Comparison of ENCODE assay signal across 8 cellular contexts in genomic region chr4:183571350-183572076, GRCh38.
A peak's percentile ranks its signal among the peaks of the same experiment; 100 is the strongest.
DNase-seq lines count a peak whose midpoint lies in the region; ATAC-seq and TF ChIP-seq lines count a peak whose summit lies in the region.

No MANE protein-coding gene starts in this region.

- H3K36me3 Mint-ChIP-seq in WTC11 = no peaks in the 10 kb centered on the region

- CTCF ChIA-PET in WTC11 (lab: Charles Lee) = interaction anchor here (1.0 to 1.1 kb wide), 2 partner anchors 28 to 29 kb away, joined by 3 read pairs; no protein-coding TSS in a partner anchor

- peaks cover 4% of the 10 kb centered on the region for H3K4me1 Mint-ChIP-seq in WTC11

- H3K27ac Mint-ChIP-seq in WTC11 = no peak overlapping the region

- DNase-seq in Caki2 (ENCODE audit: low read depth) (peak; percentile 29), NCI-H1092 (lab: John Stamatoyannopoulos, UW) (peak; percentile 71), WTC11 (ENCODE audit: low spot score) (no peak), left lobe of liver (ENCODE audit: low spot score) (no peak)
- DNase-seq in activated CD8-positive, alpha-beta memory T cell treated with anti-CD3 and anti-CD28 coated beads for 24 hours = no peak
- DNase-seq in activated naive CD4-positive, alpha-beta T cell (lab: John Stamatoyannopoulos, UW) = no peak

- no peaks in the 10 kb centered on the region for H3K9me3 Mint-ChIP-seq in WTC11

- TF ChIP-seq CTCF in WTC11 (IDR thresholded peaks at IDR 0.05) = no peak

- in situ Hi-C loops in Caki2 (cut with HindIII; ENCODE audit: low pct_unique_long_range_greater_than_20kb, low sequenced_read_pairs) = no loop called here

- H3K4me3 Mint-ChIP-seq in WTC11 = no peak overlapping the region

- no peaks in the 10 kb centered on the region for H3K27me3 Mint-ChIP-seq in WTC11 (ENCODE audit: low read depth)

- peak; percentile 30; the same call in 1 of the 2 replicates for ATAC-seq in WTC11
- ATAC-seq in left lobe of liver = peak; percentile 21
- no peak for ATAC-seq in GM21737 (IDR thresholded peaks at IDR 0.05; ENCODE audit: unreplicated experiment)
- no peak for ATAC-seq in HG03025 (IDR thresholded peaks at IDR 0.05; ENCODE audit: low FRiP score, unreplicated experiment)

- POLR2A ChIA-PET in WTC11 (lab: Charles Lee) = no interaction called here

TF ChIP-seq in WTC11, 78 proteins besides CTCF, POLR2A, EP300 and RAD21:
- no peak for TF ChIP-seq SMAD3 (CRISPR knock-in tag; IDR thresholded peaks at IDR 0.05; ENCODE audit: borderline replicate concordance)
- no peak for TF ChIP-seq ZNF219 (CRISPR knock-in tag; IDR thresholded peaks at IDR 0.05; ENCODE audit: borderline replicate concordance)
- no peak for TF ChIP-seq ELF4 (CRISPR knock-in tag; IDR thresholded peaks at IDR 0.05; ENCODE audit: low read depth)
- no peak for TF ChIP-seq FOXJ3 (CRISPR knock-in tag; IDR thresholded peaks at IDR 0.05; ENCODE audit: borderline replicate concordance)
- no peak for TF ChIP-seq TCF7 (CRISPR knock-in tag; IDR thresholded peaks at IDR 0.05; ENCODE audit: low read depth)
- TF ChIP-seq EMX1 (CRISPR knock-in tag; IDR thresholded peaks at IDR 0.05) = no peak
- TF ChIP-seq CREM (CRISPR knock-in tag; IDR thresholded peaks at IDR 0.05) = no peak
- TF ChIP-seq TP53 (CRISPR knock-in tag; IDR thresholded peaks at IDR 0.05) = no peak
- no peak for TF ChIP-seq ATF1 (CRISPR knock-in tag; IDR thresholded peaks at IDR 0.05)

Comparison
In these comparisons a context has a peak if more than half of its experiments do, and no peak if none do; other contexts are left out.
1. DNase-seq: peak in Caki2 (single experiment) and NCI-H1092 (single experiment); none in WTC11 (single experiment), left lobe of liver (single experiment), activated CD8-positive, alpha-beta memory T cell treated with anti-CD3 and anti-CD28 coated beads for 24 hours (single experiment) and activated naive CD4-positive, alpha-beta T cell (0 of 4).
2. ATAC-seq: peak in WTC11 (single experiment) and left lobe of liver (single experiment); none in GM21737 (single experiment) and HG03025 (single experiment).